3 cellular contexts compared by ENCODE assay signal in the genomic region with DNA sequence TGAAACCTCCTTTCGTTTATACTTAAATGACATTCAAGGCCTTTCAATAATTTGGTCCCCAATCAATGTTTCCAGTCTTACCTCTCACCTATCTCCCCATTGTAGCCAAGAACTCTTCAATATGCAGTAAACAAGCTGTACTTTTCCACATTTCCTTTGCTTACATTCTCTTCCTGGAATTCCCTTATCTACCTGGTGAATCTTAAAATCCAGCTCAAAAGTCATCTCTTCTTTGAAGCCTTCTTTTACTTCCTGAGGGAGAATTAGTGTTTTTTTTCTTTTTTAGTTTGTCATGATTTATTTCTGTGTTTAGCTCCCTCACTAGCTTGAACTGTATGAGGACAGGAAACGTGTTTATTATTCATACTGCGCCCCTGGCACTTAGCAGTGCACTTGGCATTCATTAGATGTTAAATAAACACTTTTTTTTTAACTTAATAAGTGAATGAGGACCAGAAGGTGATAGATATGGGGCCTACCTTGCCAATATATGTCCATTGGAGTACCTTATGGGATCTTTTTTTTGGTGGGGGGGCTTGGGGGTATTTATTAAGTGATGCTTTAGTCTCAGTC.
TF ChIP-seq lines count a peak whose summit lies in the region.

No MANE protein-coding gene starts in this region.

TF ChIP-seq in SK-N-SH, 30 proteins besides CTCF, POLR2A, EP300 and RAD21:
- TF ChIP-seq JUND (IDR thresholded peaks at IDR 0.05), result no peak
- TF ChIP-seq NFIC (IDR thresholded peaks at IDR 0.05; ENCODE audit: borderline replicate concordance), result no peak
- no peak for TF ChIP-seq TAF1 (IDR thresholded peaks at IDR 0.05; ENCODE audit: borderline replicate concordance, low read depth, low read length)
- no peak for TF ChIP-seq MEF2A (IDR thresholded peaks at IDR 0.05; ENCODE audit: borderline replicate concordance, low read depth)
- TF ChIP-seq POLR2AphosphoS5 (IDR thresholded peaks at IDR 0.05; ENCODE audit: low read depth, low read length), result no peak
- TF ChIP-seq CHD2 (IDR thresholded peaks at IDR 0.05; ENCODE audit: low read length, partially characterized antibody), result no peak
- TF ChIP-seq, protein P1, sequence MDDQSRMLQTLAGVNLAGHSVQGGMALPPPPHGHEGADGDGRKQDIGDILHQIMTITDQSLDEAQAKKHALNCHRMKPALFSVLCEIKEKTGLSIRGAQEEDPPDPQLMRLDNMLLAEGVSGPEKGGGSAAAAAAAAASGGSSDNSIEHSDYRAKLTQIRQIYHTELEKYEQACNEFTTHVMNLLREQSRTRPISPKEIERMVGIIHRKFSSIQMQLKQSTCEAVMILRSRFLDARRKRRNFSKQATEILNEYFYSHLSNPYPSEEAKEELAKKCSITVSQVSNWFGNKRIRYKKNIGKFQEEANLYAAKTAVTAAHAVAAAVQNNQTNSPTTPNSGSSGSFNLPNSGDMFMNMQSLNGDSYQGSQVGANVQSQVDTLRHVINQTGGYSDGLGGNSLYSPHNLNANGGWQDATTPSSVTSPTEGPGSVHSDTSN (IDR thresholded peaks at IDR 0.05), result no peak
- TF ChIP-seq SIN3A (IDR thresholded peaks at IDR 0.05; ENCODE audit: borderline replicate concordance, low read depth, low read length), result no peak
- TF ChIP-seq GATA2 (CRISPR knock-in tag; IDR thresholded peaks at IDR 0.05), result no peak
- TF ChIP-seq RXRA (IDR thresholded peaks at IDR 0.05; ENCODE audit: borderline replicate concordance, low read depth), result no peak

TF ChIP-seq in SK-N-SH treated with all-trans-retinoic acid at 6 μM for 48 hours, 23 proteins besides CTCF, POLR2A, EP300 and RAD21:
- TF ChIP-seq TOX (CRISPR knock-in tag; IDR thresholded peaks at IDR 0.05; ENCODE audit: borderline replicate concordance) (no peak), ESRRG (CRISPR knock-in tag; IDR thresholded peaks at IDR 0.05) (no peak), ZC3H10 (CRISPR knock-in tag; IDR thresholded peaks at IDR 0.05) (no peak), ZNF565 (CRISPR knock-in tag; conservative IDR thresholded peaks at IDR 0.05; ENCODE audit: low read depth) (no peak), PPARA (CRISPR knock-in tag; IDR thresholded peaks at IDR 0.05; ENCODE audit: borderline replicate concordance) (no peak)
- TF ChIP-seq, protein P2, sequence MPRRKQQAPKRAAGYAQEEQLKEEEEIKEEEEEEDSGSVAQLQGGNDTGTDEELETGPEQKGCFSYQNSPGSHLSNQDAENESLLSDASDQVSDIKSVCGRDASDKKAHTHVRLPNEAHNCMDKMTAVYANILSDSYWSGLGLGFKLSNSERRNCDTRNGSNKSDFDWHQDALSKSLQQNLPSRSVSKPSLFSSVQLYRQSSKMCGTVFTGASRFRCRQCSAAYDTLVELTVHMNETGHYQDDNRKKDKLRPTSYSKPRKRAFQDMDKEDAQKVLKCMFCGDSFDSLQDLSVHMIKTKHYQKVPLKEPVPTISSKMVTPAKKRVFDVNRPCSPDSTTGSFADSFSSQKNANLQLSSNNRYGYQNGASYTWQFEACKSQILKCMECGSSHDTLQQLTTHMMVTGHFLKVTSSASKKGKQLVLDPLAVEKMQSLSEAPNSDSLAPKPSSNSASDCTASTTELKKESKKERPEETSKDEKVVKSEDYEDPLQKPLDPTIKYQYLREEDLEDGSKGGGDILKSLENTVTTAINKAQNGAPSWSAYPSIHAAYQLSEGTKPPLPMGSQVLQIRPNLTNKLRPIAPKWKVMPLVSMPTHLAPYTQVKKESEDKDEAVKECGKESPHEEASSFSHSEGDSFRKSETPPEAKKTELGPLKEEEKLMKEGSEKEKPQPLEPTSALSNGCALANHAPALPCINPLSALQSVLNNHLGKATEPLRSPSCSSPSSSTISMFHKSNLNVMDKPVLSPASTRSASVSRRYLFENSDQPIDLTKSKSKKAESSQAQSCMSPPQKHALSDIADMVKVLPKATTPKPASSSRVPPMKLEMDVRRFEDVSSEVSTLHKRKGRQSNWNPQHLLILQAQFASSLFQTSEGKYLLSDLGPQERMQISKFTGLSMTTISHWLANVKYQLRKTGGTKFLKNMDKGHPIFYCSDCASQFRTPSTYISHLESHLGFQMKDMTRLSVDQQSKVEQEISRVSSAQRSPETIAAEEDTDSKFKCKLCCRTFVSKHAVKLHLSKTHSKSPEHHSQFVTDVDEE (CRISPR knock-in tag; IDR thresholded peaks at IDR 0.05), result no peak
- TF ChIP-seq, protein P3, sequence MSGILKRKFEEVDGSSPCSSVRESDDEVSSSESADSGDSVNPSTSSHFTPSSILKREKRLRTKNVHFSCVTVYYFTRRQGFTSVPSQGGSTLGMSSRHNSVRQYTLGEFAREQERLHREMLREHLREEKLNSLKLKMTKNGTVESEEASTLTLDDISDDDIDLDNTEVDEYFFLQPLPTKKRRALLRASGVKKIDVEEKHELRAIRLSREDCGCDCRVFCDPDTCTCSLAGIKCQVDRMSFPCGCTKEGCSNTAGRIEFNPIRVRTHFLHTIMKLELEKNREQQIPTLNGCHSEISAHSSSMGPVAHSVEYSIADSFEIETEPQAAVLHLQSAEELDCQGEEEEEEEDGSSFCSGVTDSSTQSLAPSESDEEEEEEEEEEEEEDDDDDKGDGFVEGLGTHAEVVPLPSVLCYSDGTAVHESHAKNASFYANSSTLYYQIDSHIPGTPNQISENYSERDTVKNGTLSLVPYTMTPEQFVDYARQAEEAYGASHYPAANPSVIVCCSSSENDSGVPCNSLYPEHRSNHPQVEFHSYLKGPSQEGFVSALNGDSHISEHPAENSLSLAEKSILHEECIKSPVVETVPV (CRISPR knock-in tag; IDR thresholded peaks at IDR 0.05), result no peak
TF ChIP-seq in SK-N-SH treated with all-trans-retinoic acid at 6 μM for 48 hours: peak in this region for 0.

TF ChIP-seq in endothelial cell of umbilical vein, 7 proteins besides CTCF, POLR2A, EP300 and RAD21:
- TF ChIP-seq POLR2AphosphoS5 (IDR thresholded peaks at IDR 0.05; ENCODE audit: insufficient read depth, low read depth, low read length) (no peak), JUN (IDR thresholded peaks at IDR 0.05; ENCODE audit: borderline replicate concordance, insufficient read depth, insufficient read length, low read depth) (no peak), MYC (IDR thresholded peaks at IDR 0.05; ENCODE audit: low read depth, low read length) (no peak), EZH2 (IDR thresholded peaks at IDR 0.05; ENCODE audit: borderline replicate concordance, low read depth, low read length, severe bottlenecking) (no peak), GATA2 (IDR thresholded peaks at IDR 0.05; ENCODE audit: insufficient read depth, insufficient read length, low read depth, low read length) (peak; percentile 28), FOS (IDR thresholded peaks at IDR 0.05; ENCODE audit: borderline replicate concordance, insufficient read depth, low read length) (no peak)
- TF ChIP-seq, protein P4, sequence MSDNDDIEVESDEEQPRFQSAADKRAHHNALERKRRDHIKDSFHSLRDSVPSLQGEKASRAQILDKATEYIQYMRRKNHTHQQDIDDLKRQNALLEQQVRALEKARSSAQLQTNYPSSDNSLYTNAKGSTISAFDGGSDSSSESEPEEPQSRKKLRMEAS (IDR thresholded peaks at IDR 0.05; ENCODE audit: insufficient read depth, insufficient read length), result no peak
